1 cellular context compared by ENCODE assay signal in the genomic region with DNA sequence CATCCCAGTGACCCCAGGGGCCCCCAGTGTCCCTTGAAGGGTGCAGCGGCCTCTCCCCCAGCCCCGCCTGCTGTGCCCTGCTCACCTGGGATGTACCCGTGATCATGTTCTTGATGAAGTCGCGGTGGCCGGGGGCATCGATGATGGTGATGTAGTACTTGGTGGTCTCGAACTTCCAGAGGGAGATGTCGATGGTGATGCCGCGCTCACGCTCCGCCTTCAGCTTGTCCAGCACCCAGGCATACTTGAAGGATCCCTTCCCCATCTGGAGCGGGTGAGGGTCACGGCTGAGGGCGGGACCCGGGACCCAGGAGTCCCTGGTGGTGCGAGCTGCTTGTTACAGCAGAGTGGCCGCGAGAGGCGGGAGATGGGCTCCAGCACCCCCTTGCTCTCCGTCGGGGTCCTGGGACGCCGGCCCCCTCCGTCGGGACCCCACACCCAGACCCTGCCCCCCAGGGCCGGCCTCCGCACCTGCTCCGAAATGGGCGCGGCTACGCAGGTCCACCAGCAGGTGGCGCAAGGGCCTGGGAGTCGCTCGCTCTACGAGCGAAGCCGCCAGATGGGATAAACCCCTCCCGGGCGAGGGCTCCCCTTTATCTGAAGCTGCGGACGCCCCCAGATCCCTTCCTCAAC.
TF ChIP-seq lines count a peak whose summit lies in the region.

No MANE protein-coding gene starts in this region.

TF ChIP-seq in HepG2, 621 proteins besides CTCF, POLR2A, EP300 and RAD21 (continued from another document and continues in another):
- TF ChIP-seq, protein P1, sequence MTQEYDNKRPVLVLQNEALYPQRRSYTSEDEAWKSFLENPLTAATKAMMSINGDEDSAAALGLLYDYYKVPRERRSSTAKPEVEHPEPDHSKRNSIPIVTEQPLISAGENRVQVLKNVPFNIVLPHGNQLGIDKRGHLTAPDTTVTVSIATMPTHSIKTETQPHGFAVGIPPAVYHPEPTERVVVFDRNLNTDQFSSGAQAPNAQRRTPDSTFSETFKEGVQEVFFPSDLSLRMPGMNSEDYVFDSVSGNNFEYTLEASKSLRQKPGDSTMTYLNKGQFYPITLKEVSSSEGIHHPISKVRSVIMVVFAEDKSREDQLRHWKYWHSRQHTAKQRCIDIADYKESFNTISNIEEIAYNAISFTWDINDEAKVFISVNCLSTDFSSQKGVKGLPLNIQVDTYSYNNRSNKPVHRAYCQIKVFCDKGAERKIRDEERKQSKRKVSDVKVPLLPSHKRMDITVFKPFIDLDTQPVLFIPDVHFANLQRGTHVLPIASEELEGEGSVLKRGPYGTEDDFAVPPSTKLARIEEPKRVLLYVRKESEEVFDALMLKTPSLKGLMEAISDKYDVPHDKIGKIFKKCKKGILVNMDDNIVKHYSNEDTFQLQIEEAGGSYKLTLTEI (CRISPR knock-in tag; conservative IDR thresholded peaks at IDR 0.05), result no peak
- TF ChIP-seq, protein P2, sequence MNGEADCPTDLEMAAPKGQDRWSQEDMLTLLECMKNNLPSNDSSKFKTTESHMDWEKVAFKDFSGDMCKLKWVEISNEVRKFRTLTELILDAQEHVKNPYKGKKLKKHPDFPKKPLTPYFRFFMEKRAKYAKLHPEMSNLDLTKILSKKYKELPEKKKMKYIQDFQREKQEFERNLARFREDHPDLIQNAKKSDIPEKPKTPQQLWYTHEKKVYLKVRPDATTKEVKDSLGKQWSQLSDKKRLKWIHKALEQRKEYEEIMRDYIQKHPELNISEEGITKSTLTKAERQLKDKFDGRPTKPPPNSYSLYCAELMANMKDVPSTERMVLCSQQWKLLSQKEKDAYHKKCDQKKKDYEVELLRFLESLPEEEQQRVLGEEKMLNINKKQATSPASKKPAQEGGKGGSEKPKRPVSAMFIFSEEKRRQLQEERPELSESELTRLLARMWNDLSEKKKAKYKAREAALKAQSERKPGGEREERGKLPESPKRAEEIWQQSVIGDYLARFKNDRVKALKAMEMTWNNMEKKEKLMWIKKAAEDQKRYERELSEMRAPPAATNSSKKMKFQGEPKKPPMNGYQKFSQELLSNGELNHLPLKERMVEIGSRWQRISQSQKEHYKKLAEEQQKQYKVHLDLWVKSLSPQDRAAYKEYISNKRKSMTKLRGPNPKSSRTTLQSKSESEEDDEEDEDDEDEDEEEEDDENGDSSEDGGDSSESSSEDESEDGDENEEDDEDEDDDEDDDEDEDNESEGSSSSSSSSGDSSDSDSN (CRISPR knock-in tag; IDR thresholded peaks at IDR 0.05), result no peak
- TF ChIP-seq RBFOX2 (IDR thresholded peaks at IDR 0.05; ENCODE audit: low read depth, low read length), result no peak
- TF ChIP-seq SETDB1 (CRISPR knock-in tag; IDR thresholded peaks at IDR 0.05; ENCODE audit: borderline replicate concordance), result no peak
- no peak for TF ChIP-seq RORA (CRISPR knock-in tag; IDR thresholded peaks at IDR 0.05)
- TF ChIP-seq MTF1 (CRISPR knock-in tag; IDR thresholded peaks at IDR 0.05), result no peak
- TF ChIP-seq ZNF598 (CRISPR knock-in tag; IDR thresholded peaks at IDR 0.05; ENCODE audit: borderline replicate concordance), result no peak
- TF ChIP-seq NCOR1 (IDR thresholded peaks at IDR 0.05; ENCODE audit: borderline replicate concordance, low read length), result no peak
- TF ChIP-seq NR1H2 (CRISPR knock-in tag; IDR thresholded peaks at IDR 0.05; ENCODE audit: borderline replicate concordance, low read depth), result no peak
- TF ChIP-seq, protein P3, sequence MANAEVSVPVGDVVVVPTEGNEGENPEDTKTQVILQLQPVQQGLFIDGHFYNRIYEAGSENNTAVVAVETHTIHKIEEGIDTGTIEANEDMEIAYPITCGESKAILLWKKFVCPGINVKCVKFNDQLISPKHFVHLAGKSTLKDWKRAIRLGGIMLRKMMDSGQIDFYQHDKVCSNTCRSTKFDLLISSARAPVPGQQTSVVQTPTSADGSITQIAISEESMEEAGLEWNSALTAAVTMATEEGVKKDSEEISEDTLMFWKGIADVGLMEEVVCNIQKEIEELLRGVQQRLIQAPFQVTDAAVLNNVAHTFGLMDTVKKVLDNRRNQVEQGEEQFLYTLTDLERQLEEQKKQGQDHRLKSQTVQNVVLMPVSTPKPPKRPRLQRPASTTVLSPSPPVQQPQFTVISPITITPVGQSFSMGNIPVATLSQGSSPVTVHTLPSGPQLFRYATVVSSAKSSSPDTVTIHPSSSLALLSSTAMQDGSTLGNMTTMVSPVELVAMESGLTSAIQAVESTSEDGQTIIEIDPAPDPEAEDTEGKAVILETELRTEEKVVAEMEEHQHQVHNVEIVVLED (CRISPR knock-in tag; IDR thresholded peaks at IDR 0.05; ENCODE audit: borderline replicate concordance), result no peak
- no peak for TF ChIP-seq PAF1 (CRISPR knock-in tag; IDR thresholded peaks at IDR 0.05)
- TF ChIP-seq TBP (CRISPR knock-in tag; IDR thresholded peaks at IDR 0.05), result no peak
- TF ChIP-seq, protein P4, sequence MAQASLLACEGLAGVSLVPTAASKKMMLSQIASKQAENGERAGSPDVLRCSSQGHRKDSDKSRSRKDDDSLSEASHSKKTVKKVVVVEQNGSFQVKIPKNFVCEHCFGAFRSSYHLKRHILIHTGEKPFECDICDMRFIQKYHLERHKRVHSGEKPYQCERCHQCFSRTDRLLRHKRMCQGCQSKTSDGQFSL (CRISPR knock-in tag; IDR thresholded peaks at IDR 0.05), result no peak
- no peak for TF ChIP-seq ZNF432 (CRISPR knock-in tag; IDR thresholded peaks at IDR 0.05; ENCODE audit: borderline replicate concordance)
- TF ChIP-seq MXI1 (IDR thresholded peaks at IDR 0.05; ENCODE audit: borderline replicate concordance, low read depth, low read length), result no peak
- peak; percentile 68 for TF ChIP-seq STAG1 (CRISPR knock-in tag; IDR thresholded peaks at IDR 0.05)
- no peak for TF ChIP-seq TSC22D2 (CRISPR knock-in tag; IDR thresholded peaks at IDR 0.05; ENCODE audit: borderline replicate concordance)
- TF ChIP-seq CCAR2 (optimal IDR thresholded peaks at IDR 0.05; ENCODE audit: low read depth, low read length), result no peak
- TF ChIP-seq NR2F1 (CRISPR knock-in tag; IDR thresholded peaks at IDR 0.05), result no peak
- 0 out of 2 replicates have a peak, but pooled peaks have one; percentile 79 for TF ChIP-seq PAX8 (CRISPR knock-in tag; IDR thresholded peaks at IDR 0.05; ENCODE audit: borderline replicate concordance)
- no peak for TF ChIP-seq ZNF672 (CRISPR knock-in tag; IDR thresholded peaks at IDR 0.05)
- TF ChIP-seq ASH2L (IDR thresholded peaks at IDR 0.05; ENCODE audit: insufficient read length, low read depth, low read length), result peak; percentile 47
- TF ChIP-seq MIXL1 (CRISPR knock-in tag; IDR thresholded peaks at IDR 0.05), result no peak
- no peak for TF ChIP-seq TGIF2 (CRISPR knock-in tag; IDR thresholded peaks at IDR 0.05)
- no peak; the same call in 1 of the 2 replicates for TF ChIP-seq DNMT1 (CRISPR knock-in tag; IDR thresholded peaks at IDR 0.05)
- no peak for TF ChIP-seq MYNN (CRISPR knock-in tag; IDR thresholded peaks at IDR 0.05; ENCODE audit: low read depth)
- TF ChIP-seq PITX1 (CRISPR knock-in tag; IDR thresholded peaks at IDR 0.05), result peak; percentile 13; the same call in 1 of the 2 replicates
- TF ChIP-seq PHB2 (IDR thresholded peaks at IDR 0.05; ENCODE audit: partially characterized antibody), result no peak
- TF ChIP-seq SAP130 (CRISPR knock-in tag; IDR thresholded peaks at IDR 0.05; ENCODE audit: low read depth), result peak; percentile 34; the same call in 1 of the 2 replicates
- no peak for TF ChIP-seq ZSCAN9 (CRISPR knock-in tag; IDR thresholded peaks at IDR 0.05; ENCODE audit: borderline replicate concordance)
- TF ChIP-seq ZNF607 (CRISPR knock-in tag; IDR thresholded peaks at IDR 0.05; ENCODE audit: borderline replicate concordance), result no peak
- TF ChIP-seq HES4 (CRISPR knock-in tag; IDR thresholded peaks at IDR 0.05; ENCODE audit: borderline replicate concordance), result no peak
- no peak; the same call in 1 of the 2 replicates for TF ChIP-seq HOXA9 (CRISPR knock-in tag; IDR thresholded peaks at IDR 0.05; ENCODE audit: borderline replicate concordance)
- TF ChIP-seq, protein P5, sequence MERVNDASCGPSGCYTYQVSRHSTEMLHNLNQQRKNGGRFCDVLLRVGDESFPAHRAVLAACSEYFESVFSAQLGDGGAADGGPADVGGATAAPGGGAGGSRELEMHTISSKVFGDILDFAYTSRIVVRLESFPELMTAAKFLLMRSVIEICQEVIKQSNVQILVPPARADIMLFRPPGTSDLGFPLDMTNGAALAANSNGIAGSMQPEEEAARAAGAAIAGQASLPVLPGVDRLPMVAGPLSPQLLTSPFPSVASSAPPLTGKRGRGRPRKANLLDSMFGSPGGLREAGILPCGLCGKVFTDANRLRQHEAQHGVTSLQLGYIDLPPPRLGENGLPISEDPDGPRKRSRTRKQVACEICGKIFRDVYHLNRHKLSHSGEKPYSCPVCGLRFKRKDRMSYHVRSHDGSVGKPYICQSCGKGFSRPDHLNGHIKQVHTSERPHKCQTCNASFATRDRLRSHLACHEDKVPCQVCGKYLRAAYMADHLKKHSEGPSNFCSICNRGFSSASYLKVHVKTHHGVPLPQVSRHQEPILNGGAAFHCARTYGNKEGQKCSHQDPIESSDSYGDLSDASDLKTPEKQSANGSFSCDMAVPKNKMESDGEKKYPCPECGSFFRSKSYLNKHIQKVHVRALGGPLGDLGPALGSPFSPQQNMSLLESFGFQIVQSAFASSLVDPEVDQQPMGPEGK (CRISPR knock-in tag; IDR thresholded peaks at IDR 0.05), result peak; percentile 80
- TF ChIP-seq SMARCE1 (IDR thresholded peaks at IDR 0.05; ENCODE audit: borderline replicate concordance), result no peak
- no peak for TF ChIP-seq RXRB (CRISPR knock-in tag; IDR thresholded peaks at IDR 0.05; ENCODE audit: borderline replicate concordance)
- peak; percentile 98 for TF ChIP-seq XRCC5 (optimal IDR thresholded peaks at IDR 0.05; ENCODE audit: low read length)
- TF ChIP-seq, protein P6, sequence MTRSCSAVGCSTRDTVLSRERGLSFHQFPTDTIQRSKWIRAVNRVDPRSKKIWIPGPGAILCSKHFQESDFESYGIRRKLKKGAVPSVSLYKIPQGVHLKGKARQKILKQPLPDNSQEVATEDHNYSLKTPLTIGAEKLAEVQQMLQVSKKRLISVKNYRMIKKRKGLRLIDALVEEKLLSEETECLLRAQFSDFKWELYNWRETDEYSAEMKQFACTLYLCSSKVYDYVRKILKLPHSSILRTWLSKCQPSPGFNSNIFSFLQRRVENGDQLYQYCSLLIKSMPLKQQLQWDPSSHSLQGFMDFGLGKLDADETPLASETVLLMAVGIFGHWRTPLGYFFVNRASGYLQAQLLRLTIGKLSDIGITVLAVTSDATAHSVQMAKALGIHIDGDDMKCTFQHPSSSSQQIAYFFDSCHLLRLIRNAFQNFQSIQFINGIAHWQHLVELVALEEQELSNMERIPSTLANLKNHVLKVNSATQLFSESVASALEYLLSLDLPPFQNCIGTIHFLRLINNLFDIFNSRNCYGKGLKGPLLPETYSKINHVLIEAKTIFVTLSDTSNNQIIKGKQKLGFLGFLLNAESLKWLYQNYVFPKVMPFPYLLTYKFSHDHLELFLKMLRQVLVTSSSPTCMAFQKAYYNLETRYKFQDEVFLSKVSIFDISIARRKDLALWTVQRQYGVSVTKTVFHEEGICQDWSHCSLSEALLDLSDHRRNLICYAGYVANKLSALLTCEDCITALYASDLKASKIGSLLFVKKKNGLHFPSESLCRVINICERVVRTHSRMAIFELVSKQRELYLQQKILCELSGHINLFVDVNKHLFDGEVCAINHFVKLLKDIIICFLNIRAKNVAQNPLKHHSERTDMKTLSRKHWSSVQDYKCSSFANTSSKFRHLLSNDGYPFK (CRISPR knock-in tag; IDR thresholded peaks at IDR 0.05; ENCODE audit: borderline replicate concordance), result no peak
- no peak for TF ChIP-seq SIN3A (IDR thresholded peaks at IDR 0.05; ENCODE audit: borderline replicate concordance, low read depth, low read length)
- TF ChIP-seq, protein P7, sequence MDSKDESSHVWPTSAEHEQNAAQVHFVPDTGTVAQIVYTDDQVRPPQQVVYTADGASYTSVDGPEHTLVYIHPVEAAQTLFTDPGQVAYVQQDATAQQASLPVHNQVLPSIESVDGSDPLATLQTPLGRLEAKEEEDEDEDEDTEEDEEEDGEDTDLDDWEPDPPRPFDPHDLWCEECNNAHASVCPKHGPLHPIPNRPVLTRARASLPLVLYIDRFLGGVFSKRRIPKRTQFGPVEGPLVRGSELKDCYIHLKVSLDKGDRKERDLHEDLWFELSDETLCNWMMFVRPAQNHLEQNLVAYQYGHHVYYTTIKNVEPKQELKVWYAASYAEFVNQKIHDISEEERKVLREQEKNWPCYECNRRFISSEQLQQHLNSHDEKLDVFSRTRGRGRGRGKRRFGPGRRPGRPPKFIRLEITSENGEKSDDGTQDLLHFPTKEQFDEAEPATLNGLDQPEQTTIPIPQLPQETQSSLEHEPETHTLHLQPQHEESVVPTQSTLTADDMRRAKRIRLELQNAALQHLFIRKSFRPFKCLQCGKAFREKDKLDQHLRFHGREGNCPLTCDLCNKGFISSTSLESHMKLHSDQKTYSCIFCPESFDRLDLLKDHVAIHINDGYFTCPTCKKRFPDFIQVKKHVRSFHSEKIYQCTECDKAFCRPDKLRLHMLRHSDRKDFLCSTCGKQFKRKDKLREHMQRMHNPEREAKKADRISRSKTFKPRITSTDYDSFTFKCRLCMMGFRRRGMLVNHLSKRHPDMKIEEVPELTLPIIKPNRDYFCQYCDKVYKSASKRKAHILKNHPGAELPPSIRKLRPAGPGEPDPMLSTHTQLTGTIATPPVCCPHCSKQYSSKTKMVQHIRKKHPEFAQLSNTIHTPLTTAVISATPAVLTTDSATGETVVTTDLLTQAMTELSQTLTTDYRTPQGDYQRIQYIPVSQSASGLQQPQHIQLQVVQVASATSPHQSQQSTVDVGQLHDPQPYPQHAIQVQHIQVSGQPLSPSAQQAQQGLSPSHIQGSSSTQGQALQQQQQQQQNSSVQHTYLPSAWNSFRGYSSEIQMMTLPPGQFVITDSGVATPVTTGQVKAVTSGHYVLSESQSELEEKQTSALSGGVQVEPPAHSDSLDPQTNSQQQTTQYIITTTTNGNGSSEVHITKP (CRISPR knock-in tag; IDR thresholded peaks at IDR 0.05; ENCODE audit: low read depth), result no peak
- no peak for TF ChIP-seq ZNF75D (CRISPR knock-in tag; IDR thresholded peaks at IDR 0.05; ENCODE audit: borderline replicate concordance)
- TF ChIP-seq, protein P8, sequence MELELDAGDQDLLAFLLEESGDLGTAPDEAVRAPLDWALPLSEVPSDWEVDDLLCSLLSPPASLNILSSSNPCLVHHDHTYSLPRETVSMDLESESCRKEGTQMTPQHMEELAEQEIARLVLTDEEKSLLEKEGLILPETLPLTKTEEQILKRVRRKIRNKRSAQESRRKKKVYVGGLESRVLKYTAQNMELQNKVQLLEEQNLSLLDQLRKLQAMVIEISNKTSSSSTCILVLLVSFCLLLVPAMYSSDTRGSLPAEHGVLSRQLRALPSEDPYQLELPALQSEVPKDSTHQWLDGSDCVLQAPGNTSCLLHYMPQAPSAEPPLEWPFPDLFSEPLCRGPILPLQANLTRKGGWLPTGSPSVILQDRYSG (CRISPR knock-in tag; IDR thresholded peaks at IDR 0.05), result no peak
- no peak for TF ChIP-seq SP2 (CRISPR knock-in tag; IDR thresholded peaks at IDR 0.05)
- no peak for TF ChIP-seq NCOA5 (CRISPR knock-in tag; IDR thresholded peaks at IDR 0.05)
- TF ChIP-seq ZNF678 (CRISPR knock-in tag; IDR thresholded peaks at IDR 0.05), result no peak
- no peak for TF ChIP-seq ZNF616 (CRISPR knock-in tag; IDR thresholded peaks at IDR 0.05; ENCODE audit: low read depth)
- peak; percentile 99 for TF ChIP-seq MTF2 (CRISPR knock-in tag; IDR thresholded peaks at IDR 0.05; ENCODE audit: borderline replicate concordance)
- TF ChIP-seq, protein P9, sequence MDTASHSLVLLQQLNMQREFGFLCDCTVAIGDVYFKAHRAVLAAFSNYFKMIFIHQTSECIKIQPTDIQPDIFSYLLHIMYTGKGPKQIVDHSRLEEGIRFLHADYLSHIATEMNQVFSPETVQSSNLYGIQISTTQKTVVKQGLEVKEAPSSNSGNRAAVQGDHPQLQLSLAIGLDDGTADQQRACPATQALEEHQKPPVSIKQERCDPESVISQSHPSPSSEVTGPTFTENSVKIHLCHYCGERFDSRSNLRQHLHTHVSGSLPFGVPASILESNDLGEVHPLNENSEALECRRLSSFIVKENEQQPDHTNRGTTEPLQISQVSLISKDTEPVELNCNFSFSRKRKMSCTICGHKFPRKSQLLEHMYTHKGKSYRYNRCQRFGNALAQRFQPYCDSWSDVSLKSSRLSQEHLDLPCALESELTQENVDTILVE (CRISPR knock-in tag; IDR thresholded peaks at IDR 0.05), result no peak
